ENCODE assay signal across 9 cellular contexts in genomic region chr20:64101731-64102621, GRCh38. TPM values are rescaled to one million over a fixed set of nuclear protein-coding genes. Genes with fewer than 3 reads are reported as not detected.
DNase-seq lines count a peak whose midpoint lies in the region; FAIRE-seq and TF ChIP-seq lines count a peak whose summit lies in the region.
"Had no signal": no experiment of that assay in that cellular context is flagged by ENCODE, and none has a peak within 500 bp of the region (broad histone marks: within the 10 kb centered on the region; RNA-seq: fewer than 3 reads in every experiment).

No MANE protein-coding gene starts in this region.

- peaks cover 44% of the 10 kb centered on the region for H3K4me1 ChIP-seq in BLaER1
- H3K4me1 ChIP-seq in astrocyte (ENCODE audit: insufficient read depth, low read length): no peaks in the 10 kb centered on the region

- TF ChIP-seq CTCF in HFFc6 (IDR thresholded peaks at IDR 0.05) (peak; percentile 81), astrocyte (IDR thresholded peaks at IDR 0.05; ENCODE audit: insufficient read depth, low read depth, low read length) (peak; percentile 34)

- H3K4me3 ChIP-seq in BLaER1 (peak overlapping the region; percentile 65), astrocyte (ENCODE audit: insufficient read depth, low read depth, low read length) (no peak overlapping the region)

- FAIRE-seq in astrocyte (lab: Jason Lieb, UNC): no peak

- peaks cover under 1% of the 10 kb centered on the region for H3K9me3 Mint-ChIP-seq in HFFc6
- H3K9me3 Mint-ChIP-seq in astrocyte (ENCODE audit: unreplicated experiment): no peaks in the 10 kb centered on the region
- no peaks in the 10 kb centered on the region for H3K9me3 Mint-ChIP-seq in immature natural killer cell

- peaks cover 29% of the 10 kb centered on the region; the same call in 1 of the 2 replicates for H4K20me1 ChIP-seq in BLaER1
- no peaks in the 10 kb centered on the region for H4K20me1 ChIP-seq in astrocyte (ENCODE audit: insufficient read depth, low read length)

- H3K9me3 ChIP-seq in BLaER1 (no peaks in the 10 kb centered on the region), astrocyte (ENCODE audit: insufficient read depth, low read depth, low read length) (no peaks in the 10 kb centered on the region)

- no peak overlapping the region for H2AFZ ChIP-seq in astrocyte (ENCODE audit: low read depth, low read length)

- H3K27me3 ChIP-seq in BLaER1: peaks cover 38% of the 10 kb centered on the region
- peaks cover 28% of the 10 kb centered on the region for H3K27me3 ChIP-seq in astrocyte (ENCODE audit: insufficient read depth, low read length)

- peaks cover 40% of the 10 kb centered on the region for H3K27me3 Mint-ChIP-seq in HFFc6 (ENCODE audit: insufficient read depth)
- peaks cover 46% of the 10 kb centered on the region for H3K27me3 Mint-ChIP-seq in astrocyte (ENCODE audit: low read depth, unreplicated experiment)
- peaks cover 4 to 13% (median 13%) of the 10 kb centered on the region in 3 donors for H3K27me3 Mint-ChIP-seq in immature natural killer cell (ENCODE audit: low read depth in 3 of 3)

- H3K9ac ChIP-seq in BLaER1: 0 out of 2 replicates have a peak overlapping the region, but pooled peaks have one; percentile 10
- H3K9ac ChIP-seq in astrocyte (ENCODE audit: low read length): no peak overlapping the region

- H3K36me3 Mint-ChIP-seq in HFFc6 (ENCODE audit: low read depth) (no peaks in the 10 kb centered on the region; the same call in 1 of the 2 replicates), astrocyte (ENCODE audit: low read depth, unreplicated experiment) (peaks cover 4% of the 10 kb centered on the region), immature natural killer cell (peaks cover 0 to under 1% (median 0%) of the 10 kb centered on the region in 3 donors)

- H3K27ac Mint-ChIP-seq in HFFc6 (no peak overlapping the region), astrocyte (ENCODE audit: unreplicated experiment) (no peak overlapping the region), immature natural killer cell (no peak overlapping the region)

- peaks cover 20% of the 10 kb centered on the region; the same call in 1 of the 2 replicates for H3K36me3 ChIP-seq in BLaER1
- H3K36me3 ChIP-seq in astrocyte (ENCODE audit: insufficient read depth, low read length): no peaks in the 10 kb centered on the region

- H3K4me3 Mint-ChIP-seq in HFFc6 (no peak overlapping the region), astrocyte (ENCODE audit: unreplicated experiment) (peak overlapping the region; percentile 69), immature natural killer cell (peak overlapping the region in 4 of 5 donors; percentile 5 to 67 (median 46))

- H3K27ac ChIP-seq in BLaER1 (no peak overlapping the region), astrocyte (ENCODE audit: low read depth, low read length) (no peak overlapping the region)

- H3K4me1 Mint-ChIP-seq in HFFc6 (ENCODE audit: low read depth) (no peaks in the 10 kb centered on the region), astrocyte (ENCODE audit: low read depth, unreplicated experiment) (no peaks in the 10 kb centered on the region), immature natural killer cell (peaks cover 4 to 5% of the 10 kb centered on the region in 2 donors)

- no peaks in the 10 kb centered on the region for H3K79me2 ChIP-seq in astrocyte (ENCODE audit: insufficient read depth, low read length)

- H3K4me2 ChIP-seq in BLaER1: peak overlapping the region; percentile 88
- H3K4me2 ChIP-seq in astrocyte (ENCODE audit: low read length): no peak overlapping the region

- DNase-seq in HFFc6 (no peak), T follicular helper cell (ENCODE audit: low read depth) (peak; percentile 54), astrocyte (ENCODE audit: low read depth) (no peak), immature natural killer cell (peak; percentile 53 to 62 (median 57)), GOT3 (lab: John Stamatoyannopoulos, UW) (no peak), cerebellar nuclear complex (lab: John Stamatoyannopoulos, UW) (no peak)
- DNase-seq in stimulated activated CD4-positive, alpha-beta T cell treated with anti-CD3 and anti-CD28 coated beads, TNF-alpha, amount 100 ng/mL, for 48 hours (ENCODE audit: low read depth in 3 of 3): peak in 2 of 3 donors; percentile 59 to 70

RNA-seq across cellular contexts. Expression of gene NPBWR2, which starts 5.4 kb away (rescaled TPM):
- not detected for total RNA-seq in HFFc6 (2021; fragmentation: NEBNext Ultra II Directional; extraction: Animal tissue kit (Norgen Biotek cat#: 25700))
- not detected in 2 replicates for total RNA-seq in astrocyte
- polyA plus RNA-seq in immature natural killer cell: not detected
- total RNA-seq: myocyte had no signal

RNA-seq across cellular contexts. Expression of gene LKAAEAR1, which starts 17.8 kb away (rescaled TPM):
- total RNA-seq in HFFc6 (2021; fragmentation: NEBNext Ultra II Directional; extraction: Animal tissue kit (Norgen Biotek cat#: 25700)): not detected
- total RNA-seq in astrocyte: 0.34 TPM in 1 of 2 replicates, not detected in the other
- polyA plus RNA-seq in immature natural killer cell: not detected

RNA-seq across cellular contexts. Expression of gene OPRL1, which starts 22.1 kb away (rescaled TPM):
- total RNA-seq in HFFc6 (2021; fragmentation: NEBNext Ultra II Directional; extraction: Animal tissue kit (Norgen Biotek cat#: 25700)): under 1 TPM; 0.27 to 1.00 (median 0.41) TPM
- 2.8 and 3.6 TPM in 2 replicates for total RNA-seq in astrocyte
- 1 to 10 TPM in 1 of 3 donors, under 1 TPM in 2; 0.48 to 1.3 (median 0.73) TPM for polyA plus RNA-seq in immature natural killer cell

RNA-seq across cellular contexts. Expression of gene RGS19, which starts 22.7 kb away (rescaled TPM):
- 10 to 100 TPM; 11.0 to 16.3 (median 12.9) TPM for total RNA-seq in HFFc6 (2021; fragmentation: NEBNext Ultra II Directional; extraction: Animal tissue kit (Norgen Biotek cat#: 25700))
- 15.7 and 18.3 TPM in 2 replicates for total RNA-seq in astrocyte
- 100 to 1,000 TPM; 124 to 171 (median 132) TPM for polyA plus RNA-seq in immature natural killer cell

RNA-seq across cellular contexts. Expression of gene TCEA2, which starts 39.0 kb away (rescaled TPM):
- 10 to 100 TPM; 36.8 to 47.4 (median 41.5) TPM for total RNA-seq in HFFc6 (2021; fragmentation: NEBNext Ultra II Directional; extraction: Animal tissue kit (Norgen Biotek cat#: 25700))
- total RNA-seq in astrocyte: 52.4 and 53.1 TPM in 2 replicates
- 10 to 100 TPM; 18.9 to 26.6 (median 24.1) TPM for polyA plus RNA-seq in immature natural killer cell

Comparison
In these comparisons a context has a peak if more than half of its experiments do, and no peak if none do; other contexts are left out.
1. DNase-seq: peak in T follicular helper cell (single experiment), immature natural killer cell (3 of 3) and stimulated activated CD4-positive, alpha-beta T cell treated with anti-CD3 and anti-CD28 coated beads, TNF-alpha, amount 100 ng/mL, for 48 hours (2 of 3); none in HFFc6 (single experiment), astrocyte (single experiment), GOT3 (single experiment) and cerebellar nuclear complex (0 of 2).